ENCODE assay signal across 21 cellular contexts in genomic region chr2:163338270-163338669, GRCh38.
"Had no signal": no experiment of that assay in that cellular context is flagged by ENCODE, and none has a peak within 500 bp of the region (broad histone marks: within the 10 kb centered on the region; RNA-seq: fewer than 3 reads in every experiment).

No MANE protein-coding gene starts in this region.

- H3K9me2 ChIP-seq: SK-N-SH had no signal

- H3K36me3 Mint-ChIP-seq: IgD-negative memory B cell had no signal

- H3K4me3 Mint-ChIP-seq: IgD-negative memory B cell had no signal

- H3K27me3 Mint-ChIP-seq: IgD-negative memory B cell had no signal

- H3K4me1 Mint-ChIP-seq: IgD-negative memory B cell had no signal

- H3K9me3 Mint-ChIP-seq: IgD-negative memory B cell had no signal

- ATAC-seq: K562 had no signal

- H3K4me2 ChIP-seq: KMS-11, SK-N-SH had no signal

- H3K9me3 ChIP-seq: SK-N-SH had no signal

- H3K9ac ChIP-seq: KMS-11, SK-N-SH had no signal

- H3K4me3 ChIP-seq: K562 had no signal

- DNase-seq: Kasumi-1, MM.1S, NCI-H1092 treated with DMSO at 0.1 percent for 48 hours, NCI-H1436, NCI-H1694, NCI-H187 treated with DMSO at 0.1 percent for 48 hours, NCI-H2029 treated with DMSO at 0.1 percent for 48 hours, NCI-H2171 treated with DMSO at 0.1 percent for 48 hours, NCI-H345, NCI-H446 treated with DMSO at 0.1 percent for 48 hours, NCI-H510A treated with DMSO at 0.1 percent for 48 hours, NCI-H526, NCI-H774, RPMI8226, SHP77, SK-N-SH, SW 1271 had no signal

- H3K27ac ChIP-seq: HL-60, KMS-11 had no signal
